In genomic region chr16:85228463-85228862, GRCh38 we compare ENCODE assay signal across 2 cellular contexts.
A peak's percentile ranks its signal among the peaks of the same experiment; 100 is the strongest.
TF ChIP-seq lines count a peak whose summit lies in the region.

No MANE protein-coding gene starts in this region.

TF ChIP-seq in HepG2, 621 proteins besides CTCF, POLR2A, EP300 and RAD21:
- TF ChIP-seq MIER3 (CRISPR knock-in tag; IDR thresholded peaks at IDR 0.05; ENCODE audit: borderline replicate concordance) (no peak), BORCS8-MEF2B (CRISPR knock-in tag; IDR thresholded peaks at IDR 0.05) (0 out of 2 replicates have a peak, but pooled peaks have one; percentile 6), FOXO4 (CRISPR knock-in tag; conservative IDR thresholded peaks at IDR 0.05) (0 out of 2 replicates have a peak, but pooled peaks have one; percentile 18), HDAC1 (CRISPR knock-in tag; IDR thresholded peaks at IDR 0.05) (0 out of 2 replicates have a peak, but pooled peaks have one; percentile 24), KDM5B (CRISPR knock-in tag; IDR thresholded peaks at IDR 0.05; ENCODE audit: borderline replicate concordance) (0 out of 2 replicates have a peak, but pooled peaks have one; percentile 4), ZNF333 (CRISPR knock-in tag; IDR thresholded peaks at IDR 0.05; ENCODE audit: borderline replicate concordance) (0 out of 2 replicates have a peak, but pooled peaks have one; percentile 17), ZNF710 (CRISPR knock-in tag; IDR thresholded peaks at IDR 0.05; ENCODE audit: borderline replicate concordance) (0 out of 2 replicates have a peak, but pooled peaks have one; percentile 17), NCOR1 (IDR thresholded peaks at IDR 0.05; ENCODE audit: borderline replicate concordance, low read length) (no peak)

TF ChIP-seq in H1, 55 proteins besides CTCF, POLR2A, EP300 and RAD21:
- TF ChIP-seq SIX5 (IDR thresholded peaks at IDR 0.05; ENCODE audit: low read depth, low read length) (no peak), EGR1 (IDR thresholded peaks at IDR 0.05; ENCODE audit: borderline replicate concordance, low read depth, low read length) (no peak), FOSL1 (IDR thresholded peaks at IDR 0.05; ENCODE audit: insufficient read depth, low read depth, low read length) (no peak), SUZ12 (IDR thresholded peaks at IDR 0.05; ENCODE audit: low read length) (no peak), NANOG (IDR thresholded peaks at IDR 0.05; ENCODE audit: insufficient read depth, low read depth, low read length, poor library complexity, severe bottlenecking) (no peak), BACH1 (IDR thresholded peaks at IDR 0.05; ENCODE audit: low read length) (no peak), BCL11A (IDR thresholded peaks at IDR 0.05; ENCODE audit: low read depth in 2 of 2, low read length in 2 of 2) (no peak), TBP (IDR thresholded peaks at IDR 0.05; ENCODE audit: low read depth, low read length) (no peak), MAX (IDR thresholded peaks at IDR 0.05) (no peak), BRCA1 (IDR thresholded peaks at IDR 0.05; ENCODE audit: low read depth, low read length) (no peak)
